Comparison of ENCODE assay signal across 8 cellular contexts in the genomic region with DNA sequence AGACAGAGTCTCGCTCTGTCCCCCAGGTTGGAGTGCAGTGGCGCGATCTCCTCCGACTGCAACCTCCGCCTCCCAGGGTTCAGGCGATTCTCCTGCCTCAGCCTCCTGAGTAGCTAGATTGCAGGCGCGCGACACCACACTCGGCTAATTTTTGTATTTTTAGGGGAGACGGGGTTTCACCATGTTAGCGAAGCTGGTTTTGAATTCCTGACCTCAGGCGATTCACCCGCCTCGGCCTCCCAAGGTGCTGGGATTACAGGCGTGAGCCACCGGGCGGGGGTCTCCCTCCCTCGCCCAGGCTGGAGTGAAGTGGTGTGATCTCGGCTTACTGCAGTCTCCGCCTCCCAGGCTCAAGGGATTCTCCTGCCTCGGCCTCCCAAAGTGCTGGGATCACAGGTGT. TPM values are rescaled to one million over a fixed set of nuclear protein-coding genes. Genes with fewer than 3 reads are reported as not detected.
DNase-seq lines count a peak whose midpoint lies in the region; ATAC-seq and TF ChIP-seq lines count a peak whose summit lies in the region.
"Not testable (repeated sequence)": the region's sequence is repeated elsewhere in the genome, so short reads cannot be mapped to it uniquely, and the experiment has no call there.

No MANE protein-coding gene starts in this region.

- H3K4me2 ChIP-seq in HCT116 (ENCODE audit: low read length): peak overlapping the region; percentile 85
- peak overlapping the region; percentile 92 for H3K4me2 ChIP-seq in skeletal muscle satellite cell (ENCODE audit: low read length)

- TF ChIP-seq CTCF in AG10803 (conservative IDR thresholded peaks at IDR 0.05; ENCODE audit: low read length); HCT116 (IDR thresholded peaks at IDR 0.05 in 2 of 3, conservative IDR thresholded peaks at IDR 0.05 in 1 of 3; ENCODE audit: borderline replicate concordance in 1 of 3, insufficient read depth in 1 of 3, low read depth in 2 of 3, low read length in 2 of 3); activated CD8-positive, alpha-beta T cell treated with anti-CD3 and anti-CD28 coated beads for 36 hours (IDR thresholded peaks at IDR 0.05); breast epithelium (IDR thresholded peaks at IDR 0.05); foreskin fibroblast (IDR thresholded peaks at IDR 0.05; ENCODE audit: low read depth, low read length): not testable (repeated sequence)

- peaks cover 32% of the 10 kb centered on the region for H3K4me1 Mint-ChIP-seq in activated CD8-positive, alpha-beta T cell treated with anti-CD3 and anti-CD28 coated beads for 36 hours (ENCODE audit: low read depth)

- H3K27ac ChIP-seq in HCT116 (ENCODE audit: low read depth, low read length); breast epithelium: not testable (repeated sequence)

- CTCF ChIA-PET in HCT116 (lab: Charles Lee): interaction anchor here (2.5 kb wide), 1 partner anchor 165 kb away, joined by 13 read pairs; no protein-coding TSS in a partner anchor
- CTCF ChIA-PET in activated CD8-positive, alpha-beta T cell treated with anti-CD3 and anti-CD28 coated beads for 36 hours (lab: Charles Lee): interaction anchor here (8.3 kb wide), 1 partner anchor 13 kb away, joined by 77 read pairs; a partner anchor contains a TSS

- H3K9me3 Mint-ChIP-seq in activated CD8-positive, alpha-beta T cell treated with anti-CD3 and anti-CD28 coated beads for 36 hours: not testable (repeated sequence)

- not testable (repeated sequence) for H3K9me2 ChIP-seq in HCT116 (ENCODE audit: insufficient read depth)

- H3K36me3 Mint-ChIP-seq in activated CD8-positive, alpha-beta T cell treated with anti-CD3 and anti-CD28 coated beads for 36 hours (ENCODE audit: low read depth): peaks cover 11% of the 10 kb centered on the region

- H3K9ac ChIP-seq in HCT116 (ENCODE audit: low read length) (peak overlapping the region; percentile 79; the same call in 1 of the 2 replicates), skeletal muscle satellite cell (ENCODE audit: low read depth, low read length) (peak overlapping the region; percentile 90)
- H3K9ac ChIP-seq in mucosa of stomach (ENCODE audit: low read length): not testable (repeated sequence)

- not testable (repeated sequence) for ATAC-seq in HCT116; activated CD8-positive, alpha-beta T cell treated with anti-CD3 and anti-CD28 coated beads for 36 hours

- H3K4me3 ChIP-seq in AG10803 (ENCODE audit: low read length) (peak overlapping the region; percentile 90), HCT116 (replicated peaks in 1 of 2; ENCODE audit: low read depth in 1 of 2, low read length in 2 of 2) (peak overlapping the region; percentile 90 to 91; a peak in 3 of 4 replicates), breast epithelium (peak overlapping the region; percentile 3 to 89 (median 89)), foreskin fibroblast (ENCODE audit: low read depth in 1 of 2, low read length in 2 of 2) (peak overlapping the region; percentile 91 to 98), mucosa of stomach (ENCODE audit: low read length) (peak overlapping the region; percentile 63), skeletal muscle satellite cell (ENCODE audit: low read length) (peak overlapping the region; percentile 84)

- H3K4me3 Mint-ChIP-seq in activated CD8-positive, alpha-beta T cell treated with anti-CD3 and anti-CD28 coated beads for 36 hours: peak overlapping the region; percentile 87

- H3K27ac Mint-ChIP-seq in activated CD8-positive, alpha-beta T cell treated with anti-CD3 and anti-CD28 coated beads for 36 hours: not testable (repeated sequence)

- not testable (repeated sequence) for DNase-seq in AG10803 (ENCODE audit: low read depth); HCT116 (ENCODE audit: low read depth, low spot score); activated CD8-positive, alpha-beta T cell treated with anti-CD3 and anti-CD28 coated beads for 36 hours; breast epithelium (ENCODE audit: low spot score in 2 of 2); foreskin fibroblast
- peak; percentile 18 for DNase-seq in OCI-M1 (lab: John Stamatoyannopoulos, UW)

- not testable (repeated sequence) for H3K27me3 ChIP-seq in HCT116 (ENCODE audit: insufficient read depth, low read length); breast epithelium; mucosa of stomach (ENCODE audit: control insufficient read depth, insufficient read depth, low read length); skeletal muscle satellite cell (ENCODE audit: control insufficient read depth, insufficient read depth, low read length)

- not testable (repeated sequence) for BruUV-seq in HCT116 (replicated peaks; lab: Mats Ljungman, UMichigan)

- H3K4me1 ChIP-seq in HCT116 (ENCODE audit: control insufficient read depth in 1 of 2, insufficient read depth in 2 of 2, low read length in 2 of 2) (peaks cover 10 to 29% of the 10 kb centered on the region in 2 experiments), skeletal muscle satellite cell (ENCODE audit: control insufficient read depth, insufficient read depth, low read length) (peaks cover 20% of the 10 kb centered on the region)
- H3K4me1 ChIP-seq in breast epithelium; mucosa of stomach (ENCODE audit: control insufficient read depth, insufficient read depth, low read length): not testable (repeated sequence)

- RAD21 ChIA-PET in HCT116 (lab: Charles Lee; ENCODE audit: low non-redundant PET in 1 of 2, low total read pairs in 2 of 2, uncharacterized antibody in 2 of 2, unreplicated experiment in 2 of 2): not testable (repeated sequence)

- peaks cover 38% of the 10 kb centered on the region for H3K79me2 ChIP-seq in HCT116 (ENCODE audit: insufficient read depth, low read length)

- intact Hi-C loops in HCT116 (cut with micrococcal nuclease): loop anchor here (5.0 kb wide), 1 partner anchor 470 kb away; no protein-coding TSS in a partner anchor
- intact Hi-C loops in activated CD8-positive, alpha-beta T cell treated with anti-CD3 and anti-CD28 coated beads for 36 hours (cut with micrococcal nuclease): loop anchor here (10.0 kb wide), 1 partner anchor 643 kb away; a partner anchor contains a TSS
- intact Hi-C loops in breast epithelium (cut with DNase I; ENCODE audit: low total_unique reads): not testable (repeated sequence)

- H3K9me3 ChIP-seq in HCT116 (ENCODE audit: control insufficient read depth in 1 of 2, insufficient read depth in 1 of 2, low read depth in 1 of 2, low read length in 2 of 2); breast epithelium; mucosa of stomach (ENCODE audit: control insufficient read depth, low read length); skeletal muscle satellite cell (replicated peaks; ENCODE audit: low read length): not testable (repeated sequence)

- not testable (repeated sequence) for H3K27me3 Mint-ChIP-seq in activated CD8-positive, alpha-beta T cell treated with anti-CD3 and anti-CD28 coated beads for 36 hours

- H2AFZ ChIP-seq in HCT116 (ENCODE audit: low read depth, low read length, poor library complexity, severe bottlenecking): not testable (repeated sequence)

- not testable (repeated sequence) for TF ChIP-seq POLR2A in HCT116 (IDR thresholded peaks at IDR 0.05; ENCODE audit: borderline replicate concordance, extremely low read depth, insufficient read depth, insufficient read length); breast epithelium (IDR thresholded peaks at IDR 0.05)

- H4K20me1 ChIP-seq in HCT116 (ENCODE audit: insufficient read depth): not testable (repeated sequence)

- not testable (repeated sequence) for TF ChIP-seq RAD21 in HCT116 (IDR thresholded peaks at IDR 0.05; ENCODE audit: low read depth)

- H3K36me3 ChIP-seq in HCT116 (ENCODE audit: control insufficient read depth in 1 of 2, insufficient read depth in 2 of 2, low read length in 2 of 2); breast epithelium; mucosa of stomach (ENCODE audit: control insufficient read depth, insufficient read depth, low read length); skeletal muscle satellite cell (ENCODE audit: insufficient read depth, low read length): not testable (repeated sequence)

- POLR2A ChIA-PET in HCT116 (lab: Charles Lee): interaction anchor here (3.0 kb wide), 1 partner anchor 13 kb away, joined by 16 read pairs; a partner anchor contains a TSS
- POLR2A ChIA-PET in activated CD8-positive, alpha-beta T cell treated with anti-CD3 and anti-CD28 coated beads for 36 hours (lab: Charles Lee): not testable (repeated sequence)

RNA-seq across cellular contexts. Expression of a gene that starts 1.5 kb away (rescaled TPM):
- total RNA-seq in HCT116 (2021; ENCODE audit: unreplicated experiment) (21.8 TPM), breast epithelium (10 to 100 TPM; 33.8 to 55.8 (median 45.1) TPM)
- 4.2 and 5.2 TPM in 2 replicates for polyA plus RNA-seq in HCT116 (2012)
- total RNA-seq in activated CD8-positive, alpha-beta T cell treated with anti-CD3 and anti-CD28 coated beads for 36 hours: 10 to 100 TPM; 16.4 to 16.9 TPM
- total RNA-seq in skeletal muscle satellite cell (2012; rRNA removed): 21.4 and 28.4 TPM in 2 replicates

RNA-seq across cellular contexts. Expression of a gene that starts 12.7 kb away (rescaled TPM):
- total RNA-seq in HCT116 (2021; ENCODE audit: unreplicated experiment) (91.2 TPM), breast epithelium (100 to 1,000 TPM in 1 of 3 donors, 10 to 100 TPM in 2; 80.3 to 333 (median 94.5) TPM)
- 62.8 and 65.9 TPM in 2 replicates for polyA plus RNA-seq in HCT116 (2012)
- total RNA-seq in activated CD8-positive, alpha-beta T cell treated with anti-CD3 and anti-CD28 coated beads for 36 hours: 10 to 100 TPM; 19.0 to 19.7 TPM
- total RNA-seq in skeletal muscle satellite cell (2012; rRNA removed): 56.1 and 125 TPM in 2 replicates
